8 cellular contexts compared by ENCODE assay signal in genomic region chr12:96219700-96220206, GRCh38. TPM values are rescaled to one million over a fixed set of nuclear protein-coding genes. Genes with fewer than 3 reads are reported as not detected.
DNase-seq lines count a peak whose midpoint lies in the region; ATAC-seq and TF ChIP-seq lines count a peak whose summit lies in the region.

No MANE protein-coding gene starts in this region.

- H3K4me1 ChIP-seq in colonic mucosa: no peaks in the 10 kb centered on the region

- H3K4me3 ChIP-seq in AG09309 (ENCODE audit: control insufficient read depth, low read depth, low read length) (peak overlapping the region; percentile 17), colonic mucosa (no peak overlapping the region)

- H3K27ac ChIP-seq in colonic mucosa: no peak overlapping the region

- intact Hi-C loops in colonic mucosa (cut with DNase I): no loop called here

- H3K9ac ChIP-seq in colonic mucosa (ENCODE audit: low read depth in 2 of 2, low read length in 2 of 2): no peak overlapping the region

- TF ChIP-seq CTCF in AG09309 (IDR thresholded peaks at IDR 0.05; ENCODE audit: control insufficient read depth, insufficient read depth, low read depth, low read length, missing control alignments) (no peak), colonic mucosa (IDR thresholded peaks at IDR 0.05) (no peak)

- no peak for ATAC-seq in GM21367 (IDR thresholded peaks at IDR 0.05; ENCODE audit: unreplicated experiment)

- no peaks in the 10 kb centered on the region for H3K9me3 ChIP-seq in colonic mucosa

- H3K27me3 ChIP-seq in colonic mucosa: no peaks in the 10 kb centered on the region

- DNase-seq in AG09309 (ENCODE audit: low read depth): peak; percentile 85
- peak; percentile 92 for DNase-seq in HS-27A (ENCODE audit: low read depth)
- DNase-seq in T1000 (lab: John Stamatoyannopoulos, UW): peak; percentile 84
- DNase-seq in iPS-NIHi7 (ENCODE audit: extremely low spot score): peak; percentile 49
- DNase-seq in COLO829 (ENCODE audit: low spot score): no peak
- no peak for DNase-seq in colonic mucosa
- DNase-seq in stimulated activated CD4-positive, alpha-beta T cell treated with anti-CD3 and anti-CD28 coated beads, Interleukin-15, amount 100 ng/mL, for 24 hours: no peak

- H3K36me3 ChIP-seq in colonic mucosa: no peaks in the 10 kb centered on the region

RNA-seq across cellular contexts. Expression of gene ELK3, which starts 25.6 kb away (rescaled TPM):
- total RNA-seq in colonic mucosa: 10 to 100 TPM in 1 of 2 donors, 1 to 10 TPM in 1; 8.5 to 10.8 TPM

Comparison
In these comparisons a context has a peak if more than half of its experiments do, and no peak if none do; other contexts are left out.
1. DNase-seq: peak in AG09309 (single experiment), HS-27A (single experiment), T1000 (single experiment) and iPS-NIHi7 (single experiment); none in COLO829 (single experiment), colonic mucosa (single experiment) and stimulated activated CD4-positive, alpha-beta T cell treated with anti-CD3 and anti-CD28 coated beads, Interleukin-15, amount 100 ng/mL, for 24 hours (single experiment).